Comparison of ENCODE assay signal across 8 cellular contexts in genomic region chr10:76675951-76676587, GRCh38.
DNase-seq lines count a peak whose midpoint lies in the region; ATAC-seq, FAIRE-seq and TF ChIP-seq lines count a peak whose summit lies in the region.

No MANE protein-coding gene starts in this region.

- no peaks in the 10 kb centered on the region for H3K9me3 ChIP-seq in colonic mucosa

- H3K27ac ChIP-seq in colonic mucosa (no peak overlapping the region), layer of hippocampus (ENCODE audit: low read depth, low read length) (peak overlapping the region; percentile 63), substantia nigra (ENCODE audit: low read depth, low read length, poor library complexity, severe bottlenecking) (peak overlapping the region; percentile 1)

- no peak for FAIRE-seq in RCC 7860 (lab: Jason Lieb, UNC)

- intact Hi-C loops in colonic mucosa (cut with DNase I), result no loop called here

- TF ChIP-seq CTCF in colonic mucosa (IDR thresholded peaks at IDR 0.05), result no peak

- no peaks in the 10 kb centered on the region for H3K36me3 ChIP-seq in colonic mucosa

- H3K27me3 ChIP-seq in colonic mucosa, result no peaks in the 10 kb centered on the region
- no peaks in the 10 kb centered on the region for H3K27me3 ChIP-seq in layer of hippocampus (ENCODE audit: control insufficient read depth, insufficient read depth, low read length)

- H3K4me3 ChIP-seq in colonic mucosa, result no peak overlapping the region

- no peaks in the 10 kb centered on the region for H3K4me1 ChIP-seq in colonic mucosa

- DNase-seq in NCI-H1694 (lab: John Stamatoyannopoulos, UW), result peak; percentile 38
- peak; percentile 22 for DNase-seq in colonic mucosa
- peak in 44 of 49 donors; percentile 8 to 84 (median 63) for DNase-seq in substantia nigra (lab: John Stamatoyannopoulos, UW)
- DNase-seq in NCI-H187 (lab: John Stamatoyannopoulos, UW), result no peak
- DNase-seq in RCC 7860 (ENCODE audit: low spot score), result no peak

- ATAC-seq in HG02973 (IDR thresholded peaks at IDR 0.05; ENCODE audit: unreplicated experiment) (no peak), HG03097 (IDR thresholded peaks at IDR 0.05; ENCODE audit: low FRiP score, unreplicated experiment) (no peak)

- no peak overlapping the region for H3K9ac ChIP-seq in colonic mucosa (ENCODE audit: low read depth in 2 of 2, low read length in 2 of 2)

Comparison
In these comparisons a context has a peak if more than half of its experiments do, and no peak if none do; other contexts are left out.
1. DNase-seq: peak in NCI-H1694 (single experiment), colonic mucosa (single experiment) and substantia nigra (44 of 49); none in NCI-H187 (0 of 2) and RCC 7860 (single experiment).